ENCODE assay signal across 12 cellular contexts in genomic region chr6:6738108-6738507, GRCh38.
DNase-seq lines count a peak whose midpoint lies in the region; ATAC-seq and TF ChIP-seq lines count a peak whose summit lies in the region.
"Had no signal": no experiment of that assay in that cellular context is flagged by ENCODE, and none has a peak within 500 bp of the region (broad histone marks: within the 10 kb centered on the region; RNA-seq: fewer than 3 reads in every experiment).

No MANE protein-coding gene starts in this region.

- no TSS peak for BruUV-seq in Caco-2 (replicated peaks; lab: Mats Ljungman, UMichigan)

- H3K27me3 ChIP-seq in left ventricle myocardium inferior (ENCODE audit: low read depth), result no peaks in the 10 kb centered on the region
- no peaks in the 10 kb centered on the region for H3K27me3 ChIP-seq in Caco-2 (replicated peaks; ENCODE audit: control insufficient read depth, insufficient read depth, low read length)
- H3K27me3 ChIP-seq in GM23338 (ENCODE audit: insufficient read depth), result no peaks in the 10 kb centered on the region
- H3K27me3 ChIP-seq: BLaER1 treated with 17β-estradiol and CSF1 and Interleukin-3, amounts not matched to agents 10 nM and 100 nM had no signal

- H3K9me2 ChIP-seq in GM23338 (ENCODE audit: insufficient read depth), result 0 out of 2 replicates have a peak, but pooled peaks cover 4% of the 10 kb centered on the region

- H3K4me3 Mint-ChIP-seq in Caco-2 (ENCODE audit: unreplicated experiment), result peak overlapping the region; percentile 63
- no peak overlapping the region for H3K4me3 Mint-ChIP-seq in GM23338
- H3K4me3 Mint-ChIP-seq in nephron progenitor cell, result peak overlapping the region; percentile 32
- H3K4me3 Mint-ChIP-seq: B cell; CD8-positive, alpha-beta T cell; H9 had no signal

- H2AFZ ChIP-seq in GM23338, result 0 out of 2 replicates have a peak overlapping the region, but pooled peaks have one; percentile 100

- H3K4me1 Mint-ChIP-seq in Caco-2 (ENCODE audit: low read depth, unreplicated experiment) (peaks cover 7% of the 10 kb centered on the region), GM23338 (peaks cover 30% of the 10 kb centered on the region), nephron progenitor cell (peaks cover 84% of the 10 kb centered on the region)
- H3K4me1 Mint-ChIP-seq: B cell had no signal

- H3K9me3 Mint-ChIP-seq in Caco-2 (ENCODE audit: unreplicated experiment) (no peaks in the 10 kb centered on the region), GM23338 (no peaks in the 10 kb centered on the region), nephron progenitor cell (no peaks in the 10 kb centered on the region)
- H3K9me3 Mint-ChIP-seq: CD8-positive, alpha-beta T cell; H9 had no signal

- peaks cover 60% of the 10 kb centered on the region for H3K4me1 ChIP-seq in left ventricle myocardium inferior
- H3K4me1 ChIP-seq in Caco-2, result no peaks in the 10 kb centered on the region
- H3K4me1 ChIP-seq in GM23338 (ENCODE audit: insufficient read depth), result peaks cover 15% of the 10 kb centered on the region; the same call in 1 of the 2 replicates

- TF ChIP-seq CTCF in left ventricle myocardium inferior (IDR thresholded peaks at IDR 0.05; ENCODE audit: borderline replicate concordance) (no peak), Caco-2 (IDR thresholded peaks at IDR 0.05; ENCODE audit: insufficient read depth in 1 of 2, low read depth in 1 of 2, low read length in 1 of 2, severe bottlenecking in 1 of 2, unreplicated experiment in 1 of 2) (no peak), GM23338 (conservative IDR thresholded peaks at IDR 0.05; ENCODE audit: low read depth in 2 of 2) (no peak), nephron progenitor cell (IDR thresholded peaks at IDR 0.05) (no peak)

- no peaks in the 10 kb centered on the region for H3K79me2 ChIP-seq in GM23338 (replicated peaks; ENCODE audit: insufficient read depth)

- intact Hi-C loops in left ventricle myocardium inferior (cut with micrococcal nuclease), result no loop called here
- intact Hi-C loops in Right ventricle myocardium superior (cut with DNase I), result no loop called here
- intact Hi-C loops in Caco-2 (cut with micrococcal nuclease; ENCODE audit: unreplicated experiment), result no loop called here

- no peak overlapping the region for H3K4me2 ChIP-seq in GM23338
- H3K4me2 ChIP-seq: BLaER1 treated with 17β-estradiol and CSF1 and Interleukin-3, amounts not matched to agents 10 nM and 100 nM had no signal

- H3K36me3 Mint-ChIP-seq in Caco-2 (ENCODE audit: insufficient read depth, unreplicated experiment) (no peaks in the 10 kb centered on the region), GM23338 (ENCODE audit: low read depth) (no peaks in the 10 kb centered on the region), nephron progenitor cell (ENCODE audit: low read depth) (no peaks in the 10 kb centered on the region)
- H3K36me3 Mint-ChIP-seq: CD8-positive, alpha-beta T cell had no signal

- CTCF ChIA-PET in Caco-2 (lab: Charles Lee), result interaction anchor here (1.0 kb wide), 1 partner anchor 25 kb away, joined by 3 read pairs; no protein-coding TSS in a partner anchor

- no peak overlapping the region for H3K27ac Mint-ChIP-seq in Caco-2 (ENCODE audit: unreplicated experiment)
- H3K27ac Mint-ChIP-seq in GM23338, result no peak overlapping the region
- peak overlapping the region; percentile 97 for H3K27ac Mint-ChIP-seq in nephron progenitor cell
- H3K27ac Mint-ChIP-seq: B cell; CD8-positive, alpha-beta T cell; H9 had no signal

- H3K27ac ChIP-seq in left ventricle myocardium inferior (replicated peaks) (peak overlapping the region; percentile 89), GM23338 (ENCODE audit: low read depth) (no peak overlapping the region)
- H3K27ac ChIP-seq: BLaER1 treated with 17β-estradiol and CSF1 and Interleukin-3, amounts not matched to agents 10 nM and 100 nM had no signal

- no peaks in the 10 kb centered on the region for H3F3A ChIP-seq in GM23338 (replicated peaks; ENCODE audit: low read depth)

- H3K9me3 ChIP-seq in left ventricle myocardium inferior (replicated peaks) (no peaks in the 10 kb centered on the region), Caco-2 (no peaks in the 10 kb centered on the region)
- H3K9me3 ChIP-seq: BLaER1 treated with 17β-estradiol and CSF1 and Interleukin-3, amounts not matched to agents 10 nM and 100 nM had no signal

- ATAC-seq in Right ventricle myocardium superior (ENCODE audit: poor library complexity), result no peak
- ATAC-seq in GM23338, result no peak
- no peak for ATAC-seq in GM19324 (IDR thresholded peaks at IDR 0.05; ENCODE audit: low FRiP score, unreplicated experiment)
- no peak for ATAC-seq in HG03342 (IDR thresholded peaks at IDR 0.05; ENCODE audit: unreplicated experiment)
- ATAC-seq: CD8-positive, alpha-beta T cell had no signal

- H4K20me1 ChIP-seq in GM23338 (replicated peaks; ENCODE audit: insufficient read depth), result no peaks in the 10 kb centered on the region
- H4K20me1 ChIP-seq: BLaER1 treated with 17β-estradiol and CSF1 and Interleukin-3, amounts not matched to agents 10 nM and 100 nM had no signal

- H3K36me3 ChIP-seq in left ventricle myocardium inferior (no peaks in the 10 kb centered on the region), Caco-2 (ENCODE audit: control insufficient read depth, insufficient read depth, low read length) (no peaks in the 10 kb centered on the region), GM23338 (ENCODE audit: insufficient read depth) (no peaks in the 10 kb centered on the region)
- H3K36me3 ChIP-seq: BLaER1 treated with 17β-estradiol and CSF1 and Interleukin-3, amounts not matched to agents 10 nM and 100 nM had no signal

- POLR2A ChIA-PET in Caco-2 (lab: Charles Lee), result no interaction called here

- H3K4me3 ChIP-seq in left ventricle myocardium inferior, result peak overlapping the region; percentile 63
- no peak overlapping the region for H3K4me3 ChIP-seq in Caco-2 (ENCODE audit: low read depth, low read length)
- H3K4me3 ChIP-seq in GM23338, result no peak overlapping the region
- H3K4me3 ChIP-seq: BLaER1 treated with 17β-estradiol and CSF1 and Interleukin-3, amounts not matched to agents 10 nM and 100 nM had no signal

- H3K27me3 Mint-ChIP-seq in Caco-2 (ENCODE audit: insufficient read depth, unreplicated experiment) (no peaks in the 10 kb centered on the region), GM23338 (ENCODE audit: insufficient read depth, low read depth, poor library complexity) (no peaks in the 10 kb centered on the region), nephron progenitor cell (ENCODE audit: low read depth, poor library complexity) (peaks cover 8% of the 10 kb centered on the region)

- no peak for DNase-seq in left ventricle myocardium inferior
- no peak for DNase-seq in Right ventricle myocardium superior
- DNase-seq in Caco-2, result no peak
- DNase-seq in GM23338 (ENCODE audit: low spot score), result no peak
- DNase-seq in nephron progenitor cell, result no peak
- no peak for DNase-seq in NCI-H1048 (lab: John Stamatoyannopoulos, UW)
- DNase-seq: CD8-positive, alpha-beta T cell; H9 had no signal

TF ChIP-seq in GM23338, 12 proteins besides CTCF, POLR2A, EP300 and RAD21 (continues in another document):
- TF ChIP-seq STAT1 (IDR thresholded peaks at IDR 0.05; ENCODE audit: unreplicated experiment), result no peak
- no peak for TF ChIP-seq EZH2phosphoT487 (IDR thresholded peaks at IDR 0.05; ENCODE audit: unreplicated experiment)
- no peak for TF ChIP-seq CREB1 (CRISPR knock-in tag; IDR thresholded peaks at IDR 0.05; ENCODE audit: low read depth)
